9 cellular contexts compared by ENCODE assay signal in genomic region chr14:93086441-93087055, GRCh38. TPM values are rescaled to one million over a fixed set of nuclear protein-coding genes. Genes with fewer than 3 reads are reported as not detected.
DNase-seq lines count a peak whose midpoint lies in the region; ATAC-seq and TF ChIP-seq lines count a peak whose summit lies in the region.
"Had no signal": no experiment of that assay in that cellular context is flagged by ENCODE, and none has a peak within 500 bp of the region (broad histone marks: within the 10 kb centered on the region; RNA-seq: fewer than 3 reads in every experiment).

No MANE protein-coding gene starts in this region.

- peak; percentile 36 for DNase-seq in EL
- peak; percentile 59 for DNase-seq in NB4 (ENCODE audit: low read depth)
- peak in 2 of 3 donors; percentile 56 to 58 for DNase-seq in right cardiac atrium
- no peak for DNase-seq in DMS53 treated with DMSO at 0.1 percent for 48 hours (lab: John Stamatoyannopoulos, UW; ENCODE audit: unreplicated experiment)
- DNase-seq in SW480 (ENCODE audit: low spot score) = no peak
- no peak for DNase-seq in UCSD-AML1 (lab: John Stamatoyannopoulos, UW; ENCODE audit: unreplicated experiment)
- DNase-seq: NCI-H2171 had no signal

- ATAC-seq in GM21576 (IDR thresholded peaks at IDR 0.05; ENCODE audit: unreplicated experiment) (peak; percentile 39), right cardiac atrium (peak in 1 of 2 donors; percentile 12), HG03159 (IDR thresholded peaks at IDR 0.05; ENCODE audit: unreplicated experiment) (no peak)

- H3K27ac ChIP-seq in right cardiac atrium (ENCODE audit: low read length) = peak overlapping the region; percentile 89

- TF ChIP-seq POLR2A in NB4 (IDR thresholded peaks at IDR 0.05; ENCODE audit: extremely low read depth, insufficient read length) = no peak

- 68% methylated on average over 8 of the region's 8 CpGs for WGBS in right cardiac atrium

- H3K4me3 ChIP-seq in NB4 (ENCODE audit: low read depth, low read length) (no peak overlapping the region), right cardiac atrium (ENCODE audit: low read length) (no peak overlapping the region)

- intact Hi-C loops in right cardiac atrium (cut with DNase I) = no loop called here

- H3K4me1 ChIP-seq in right cardiac atrium (ENCODE audit: control insufficient read depth, insufficient read depth, low read length) = peaks cover 30% of the 10 kb centered on the region

- TF ChIP-seq CTCF in NB4 (IDR thresholded peaks at IDR 0.05; ENCODE audit: low read depth, low read length) = no peak

- H3K27me3 ChIP-seq in right cardiac atrium (ENCODE audit: control insufficient read depth, insufficient read depth) = no peaks in the 10 kb centered on the region

- no peaks in the 10 kb centered on the region for H3K9me3 ChIP-seq in right cardiac atrium (ENCODE audit: control insufficient read depth, low read length)

RNA-seq across cellular contexts. Expression of gene ITPK1, which starts 29.2 kb away (rescaled TPM):
- total RNA-seq in right cardiac atrium = 100 to 1,000 TPM; 113 to 135 (median 129) TPM
- polyA plus RNA-seq in right cardiac atrium = 78.2 TPM

Comparison
In these comparisons a context has a peak if more than half of its experiments do, and no peak if none do; other contexts are left out.
1. DNase-seq: peak in EL (single experiment), NB4 (single experiment) and right cardiac atrium (2 of 3); none in DMS53 treated with DMSO at 0.1 percent for 48 hours (single experiment), SW480 (single experiment) and UCSD-AML1 (single experiment).